ENCODE assay signal across 18 cellular contexts in genomic region chr6:41601248-41601549, GRCh38. TPM values are rescaled to one million over a fixed set of nuclear protein-coding genes. Genes with fewer than 3 reads are reported as not detected.
A peak's percentile ranks its signal among the peaks of the same experiment; 100 is the strongest.
DNase-seq lines count a peak whose midpoint lies in the region; ATAC-seq, FAIRE-seq and TF ChIP-seq lines count a peak whose summit lies in the region.
"Had no signal": no experiment of that assay in that cellular context is flagged by ENCODE, and none has a peak within 500 bp of the region (broad histone marks: within the 10 kb centered on the region; RNA-seq: fewer than 3 reads in every experiment).

No MANE protein-coding gene starts in this region.

- no TSS peak for BruUV-seq in K562 (replicated peaks; lab: Mats Ljungman, UMichigan)

- no peak for FAIRE-seq in K562 (lab: Jason Lieb, UNC)
- FAIRE-seq: D721Med, G401.6, GM12891 had no signal

- ATAC-seq in left ventricle myocardium superior (no peak), K562 (no peak), aorta (ENCODE audit: low FRiP score) (no peak), WTC11 (no peak)

- H3K9ac ChIP-seq in K562 (ENCODE audit: insufficient read depth in 1 of 2, low read depth in 2 of 2, low read length in 2 of 2) = no peak overlapping the region
- H3K9ac ChIP-seq: GM23248 had no signal

- TF ChIP-seq RAD21 in K562 (CRISPR knock-in tag; conservative IDR thresholded peaks at IDR 0.05 in 1 of 2, IDR thresholded peaks at IDR 0.05 in 1 of 2) = no peak

- H4K20me1 ChIP-seq in K562 (replicated peaks; ENCODE audit: control insufficient read depth, insufficient read depth, low read length) = 0 out of 2 replicates have a peak, but pooled peaks cover 8% of the 10 kb centered on the region

- H3K9me3 Mint-ChIP-seq in progenitor cell of endocrine pancreas (ENCODE audit: low read depth) (no peaks in the 10 kb centered on the region), WTC11 (no peaks in the 10 kb centered on the region)
- H3K9me3 Mint-ChIP-seq: CD4-positive, alpha-beta memory T cell had no signal

- H3K27me3 Mint-ChIP-seq in progenitor cell of endocrine pancreas (peaks cover 9% of the 10 kb centered on the region), WTC11 (ENCODE audit: low read depth) (peaks cover 3% of the 10 kb centered on the region; the same call in 1 of the 2 replicates)

- H2AFZ ChIP-seq in K562 (ENCODE audit: low read depth, low read length) = no peak overlapping the region
- H2AFZ ChIP-seq: GM23248 had no signal

- in situ Hi-C loops in K562 (cut with MboI) = loop anchor here (5.0 kb wide), 1 partner anchor 81 kb away; no protein-coding TSS in a partner anchor

- H3K36me3 Mint-ChIP-seq in progenitor cell of endocrine pancreas (ENCODE audit: insufficient read depth) (peaks cover 9% of the 10 kb centered on the region), WTC11 (no peaks in the 10 kb centered on the region; the same call in 1 of the 2 replicates)

- H3K79me2 ChIP-seq in K562 (ENCODE audit: control insufficient read depth, insufficient read depth, low read length) = no peaks in the 10 kb centered on the region

- H3K27ac ChIP-seq in right atrium auricular region (no peak overlapping the region), K562 (ENCODE audit: extremely low read depth, low read depth, low read length) (no peak overlapping the region), aorta (ENCODE audit: low read depth in 1 of 2, low read length in 2 of 2) (no peak overlapping the region)
- H3K27ac ChIP-seq: C4-2B, GM23248 had no signal

- H3K9me1 ChIP-seq in K562 (ENCODE audit: control insufficient read depth, insufficient read depth, low read length) = peaks cover 12% of the 10 kb centered on the region

- H3K27me3 ChIP-seq in right atrium auricular region (no peaks in the 10 kb centered on the region), K562 (ENCODE audit: control insufficient read depth in 2 of 2, insufficient read depth in 2 of 2, low read length in 2 of 2) (peaks cover 7 to 20% of the 10 kb centered on the region in 2 experiments; a peak in 3 of 5 replicates), aorta (ENCODE audit: control insufficient read depth in 1 of 2, insufficient read depth in 2 of 2, low read length in 1 of 2) (no peaks in the 10 kb centered on the region)

- H3K27ac Mint-ChIP-seq in progenitor cell of endocrine pancreas (peak overlapping the region; percentile 74), WTC11 (no peak overlapping the region)

- CTCF ChIA-PET in K562 (lab: Yijun Ruan, JAX; ENCODE audit: low intra/inter-chr PET ratio) (interaction anchor here (1.4 to 4.1 kb wide), 2 partner anchors 82 to 232 kb away, joined by 11 to 53 read pairs; no protein-coding TSS in a partner anchor), WTC11 (lab: Charles Lee) (interaction anchor here (1.0 to 5.8 kb wide), 11 partner anchors 14 to 233 kb away, joined by 3 to 144 read pairs (median 14); partner anchors contain the start of gene MDFI)

- H3K4me3 Mint-ChIP-seq in progenitor cell of endocrine pancreas (ENCODE audit: low read depth) (no peak overlapping the region), WTC11 (no peak overlapping the region)
- H3K4me3 Mint-ChIP-seq: CD4-positive, alpha-beta memory T cell had no signal

- no peak for TF ChIP-seq POLR2A in K562 (conservative IDR thresholded peaks at IDR 0.05)

- no peak for TF ChIP-seq EP300 in K562 (IDR thresholded peaks at IDR 0.05; ENCODE audit: low read length)

- H3K4me1 ChIP-seq in right atrium auricular region = peaks cover 0 to 8% of the 10 kb centered on the region in 2 donors
- H3K4me1 ChIP-seq in K562 (replicated peaks in 1 of 2; ENCODE audit: control insufficient read depth in 2 of 2, insufficient read depth in 2 of 2, low read length in 2 of 2) = peaks cover 0 to 13% of the 10 kb centered on the region in 2 experiments; a peak in 3 of 5 replicates
- H3K4me1 ChIP-seq in aorta (ENCODE audit: control insufficient read depth in 1 of 2, insufficient read depth in 2 of 2, low read length in 2 of 2) = no peaks in the 10 kb centered on the region

- WGBS in K562 (ENCODE audit: insufficient coverage, low coverage, missing lambda C conversion rate) = 28% methylated on average over 6 of the region's 6 CpGs
- 89 to 90% methylated on average over 6 of the region's 6 CpGs for WGBS in aorta, 2 donors

- TF ChIP-seq CTCF in right atrium auricular region (IDR thresholded peaks at IDR 0.05) = no peak
- TF ChIP-seq CTCF in K562 (IDR thresholded peaks at IDR 0.05 in 2 of 3, conservative IDR thresholded peaks at IDR 0.05 in 1 of 3; ENCODE audit: insufficient read depth in 2 of 3, low read depth in 1 of 3, low read length in 3 of 3) = no peak
- no peak for TF ChIP-seq CTCF in progenitor cell of endocrine pancreas (IDR thresholded peaks at IDR 0.05; ENCODE audit: unreplicated experiment)
- no peak for TF ChIP-seq CTCF in WTC11 (IDR thresholded peaks at IDR 0.05)

- no peak overlapping the region for H3K4me3 ChIP-seq in right atrium auricular region
- H3K4me3 ChIP-seq in K562 = no peak overlapping the region
- H3K4me3 ChIP-seq in aorta (ENCODE audit: low read length in 2 of 2) = no peak overlapping the region
- H3K4me3 ChIP-seq: GM23248 had no signal

- H3K9me3 ChIP-seq in right atrium auricular region (no peaks in the 10 kb centered on the region), K562 (replicated peaks; ENCODE audit: control insufficient read depth, insufficient read depth, low read depth, low read length) (no peaks in the 10 kb centered on the region), aorta (ENCODE audit: control insufficient read depth, low read length) (no peaks in the 10 kb centered on the region)

- H3K4me1 Mint-ChIP-seq in progenitor cell of endocrine pancreas (ENCODE audit: low read depth) (peaks cover 7% of the 10 kb centered on the region), WTC11 (peaks cover 46% of the 10 kb centered on the region)

- POLR2A ChIA-PET in K562 (lab: Yijun Ruan, JAX) = no interaction called here
- POLR2A ChIA-PET in WTC11 (lab: Charles Lee) = no interaction called here

- DNase-seq in left ventricle myocardium superior = peak; percentile 15
- no peak for DNase-seq in right atrium auricular region (ENCODE audit: low spot score)
- DNase-seq in K562 (ENCODE audit: extremely low read depth in 1 of 4, low spot score in 3 of 4) = no peak
- no peak for DNase-seq in progenitor cell of endocrine pancreas (ENCODE audit: low spot score, unreplicated experiment)
- DNase-seq in aorta = peak; percentile 30 to 69
- DNase-seq in T-helper 1 cell = no peak
- no peak for DNase-seq in NCI-H526 treated with DMSO at 0.1 percent for 48 hours (lab: John Stamatoyannopoulos, UW)
- no peak for DNase-seq in WTC11 (ENCODE audit: low spot score)
- DNase-seq: 8988T; CD4-positive, alpha-beta memory T cell; DMS153; DMS79 treated with DMSO at 0.1 percent for 48 hours; EL had no signal

- intact Hi-C loops in left ventricle myocardium superior (cut with micrococcal nuclease) = loop anchor here (5.0 kb wide), 1 partner anchor 234 kb away; no protein-coding TSS in a partner anchor
- intact Hi-C loops in K562 (cut with micrococcal nuclease) = loop anchor here (5.0 kb wide), 1 partner anchor 176 kb away; the partner anchor contains the start of gene FRS3
- intact Hi-C loops in aorta (cut with DNase I) = loop anchor here (5.0 to 10.0 kb wide), 2 partner anchors 174 to 181 kb away; partner anchors contain the start of genes FRS3 (in 1 of the 2) and PRICKLE4 (in 1 of the 2)

- H3K36me3 ChIP-seq in right atrium auricular region (peaks cover 27% of the 10 kb centered on the region), K562 (ENCODE audit: control insufficient read depth, insufficient read depth, low read length) (peaks cover 9% of the 10 kb centered on the region; the same call in 1 of the 3 replicates), aorta (ENCODE audit: control insufficient read depth in 1 of 2, insufficient read depth in 2 of 2, low read length in 1 of 2) (peaks cover 0 to 3% of the 10 kb centered on the region in 2 donors)

- no peak overlapping the region for H3K4me2 ChIP-seq in K562 (ENCODE audit: insufficient read depth, low read length)

RNA-seq across cellular contexts. Expression of gene MDFI, which starts 37.1 kb away (rescaled TPM):
- total RNA-seq in left ventricle myocardium superior = 1.3 TPM
- total RNA-seq in right atrium auricular region = 10 to 100 TPM in 1 of 2 donors, 1 to 10 TPM in 1; 1.5 to 12.3 TPM
- total RNA-seq in K562 (2011; cell fraction: chromatin; rRNA removed; ENCODE audit: low replicate concordance) = not detected in 2 replicates
- not detected in 2 replicates for total RNA-seq in K562 (2011; cell fraction: nucleolus; rRNA removed)
- not detected in 2 replicates for total RNA-seq in K562 (2011; cell fraction: nucleoplasm; rRNA removed)
- total RNA-seq in K562 (2014; rRNA removed) = not detected in 2 replicates
- total RNA-seq in K562 (2014; rRNA removed; fragmentation: Illumina TruSeq; extraction: Trizol) = not detected in 2 replicates
- total RNA-seq in K562 (2015; rRNA removed; fragmentation: Illumina TruSeq; extraction: Trizol) = not detected in 2 replicates
- total RNA-seq in K562 (2021) = not detected in 2 replicates
- polyA plus RNA-seq in K562 (2011; rRNA removed) = not detected in 2 replicates
- not detected in 2 replicates for polyA plus RNA-seq in K562 (2011; cell fraction: cytosol; rRNA removed)
- not detected in 2 replicates for polyA plus RNA-seq in K562 (2011; cell fraction: nucleus; rRNA removed)
- not detected in 2 replicates for polyA plus RNA-seq in K562 (2012)
- polyA plus RNA-seq in K562 (2014; fragmentation: Illumina TruSeq; extraction: Trizol) = not detected in 2 replicates
- polyA plus RNA-seq in K562 (2014; fragmentation: Nextera tagmentation; extraction: Ambion mirVana) = not detected
- not detected in 2 replicates for polyA plus RNA-seq in K562 (2014; rRNA removed)
- not detected in 2 replicates for polyA minus RNA-seq in K562 (2011; rRNA and poly(A)+ RNA removed)
- polyA minus RNA-seq in K562 (2011; cell fraction: cytosol; rRNA and poly(A)+ RNA removed) = not detected in 2 replicates
- polyA minus RNA-seq in K562 (2011; cell fraction: nucleus; rRNA and poly(A)+ RNA removed) = not detected in 2 replicates
- 48.3 and 59.4 TPM in 2 replicates for total RNA-seq in progenitor cell of endocrine pancreas
- 10 to 100 TPM in 1 of 2 donors, 1 to 10 TPM in 1; 9.3 to 22.3 TPM for total RNA-seq in aorta
- polyA plus RNA-seq in aorta = 1 to 10 TPM in 1 of 2 donors, under 1 TPM in 1; 0.13 to 5.4 TPM
- total RNA-seq in WTC11 (2021) = 63.2 to 86.2 TPM (median 74.6 TPM) in 3 replicates
- total RNA-seq: CD4-positive, alpha-beta memory T cell; GM23248 had no signal
- polyA plus RNA-seq: CD4-positive, alpha-beta memory T cell; GM23248 had no signal

RNA-seq across cellular contexts. Expression of gene FOXP4, which starts 55.0 kb away (rescaled TPM):
- total RNA-seq in left ventricle myocardium superior (16.8 TPM), right atrium auricular region (10 to 100 TPM in 1 of 2 donors, 1 to 10 TPM in 1; 9.3 to 20.2 TPM), K562 (2014; rRNA removed) (3.4 and 5.9 TPM in 2 replicates), K562 (2014; rRNA removed; fragmentation: Illumina TruSeq; extraction: Trizol) (0.70 and 1.1 TPM in 2 replicates), K562 (2015; rRNA removed; fragmentation: Illumina TruSeq; extraction: Trizol) (2.3 TPM in 2 replicates), K562 (2021) (26.7 and 29.4 TPM in 2 replicates), progenitor cell of endocrine pancreas (124 and 137 TPM in 2 replicates), aorta (10 to 100 TPM; 31.6 to 36.2 TPM), WTC11 (2021) (19.5 to 36.6 TPM (median 19.8 TPM) in 3 replicates)
- 5.5 and 10.3 TPM in 2 replicates for total RNA-seq in K562 (2011; cell fraction: chromatin; rRNA removed; ENCODE audit: low replicate concordance)
- 4.9 and 8.2 TPM in 2 replicates for total RNA-seq in K562 (2011; cell fraction: nucleolus; rRNA removed)
- total RNA-seq in K562 (2011; cell fraction: nucleoplasm; rRNA removed) = 5.6 and 10.2 TPM in 2 replicates
- polyA plus RNA-seq in K562 (2011; rRNA removed) (1.2 and 2.9 TPM in 2 replicates), K562 (2014; fragmentation: Illumina TruSeq; extraction: Trizol) (5.9 and 13.8 TPM in 2 replicates), K562 (2014; fragmentation: Nextera tagmentation; extraction: Ambion mirVana) (under 1 TPM; 0.11 TPM), K562 (2014; rRNA removed) (6.7 and 7.4 TPM in 2 replicates), aorta (10 to 100 TPM in 1 of 2 donors, 1 to 10 TPM in 1; 9.1 to 11.3 TPM)
- polyA plus RNA-seq in K562 (2011; cell fraction: cytosol; rRNA removed) = 1.5 and 3.9 TPM in 2 replicates
- polyA plus RNA-seq in K562 (2011; cell fraction: nucleus; rRNA removed) = 4.4 and 9.6 TPM in 2 replicates
- 17.6 and 30.3 TPM in 2 replicates for polyA plus RNA-seq in K562 (2012)
- polyA minus RNA-seq in K562 (2011; rRNA and poly(A)+ RNA removed) = 0.87 and 1.4 TPM in 2 replicates
- 7.2 and 14.0 TPM in 2 replicates for polyA minus RNA-seq in K562 (2011; cell fraction: cytosol; rRNA and poly(A)+ RNA removed)
- 2.9 and 4.7 TPM in 2 replicates for polyA minus RNA-seq in K562 (2011; cell fraction: nucleus; rRNA and poly(A)+ RNA removed)

Comparison
In these comparisons a context has a peak if more than half of its experiments do, and no peak if none do; other contexts are left out.
1. DNase-seq: peak in left ventricle myocardium superior (single experiment) and aorta (2 of 2); none in right atrium auricular region (single experiment), K562 (0 of 4), progenitor cell of endocrine pancreas (single experiment), T-helper 1 cell (0 of 5), NCI-H526 treated with DMSO at 0.1 percent for 48 hours (single experiment) and WTC11 (single experiment).